In genomic region chr1:62672029-62672428, GRCh38 we compare ENCODE assay signal across 23 cellular contexts. TPM values are rescaled to one million over a fixed set of nuclear protein-coding genes. Genes with fewer than 3 reads are reported as not detected.
DNase-seq lines count a peak whose midpoint lies in the region; ATAC-seq, FAIRE-seq and TF ChIP-seq lines count a peak whose summit lies in the region.
"Had no signal": no experiment of that assay in that cellular context is flagged by ENCODE, and none has a peak within 500 bp of the region (broad histone marks: within the 10 kb centered on the region; RNA-seq: fewer than 3 reads in every experiment).

No MANE protein-coding gene starts in this region.

- no peaks in the 10 kb centered on the region for H3K9me3 ChIP-seq in HepG2 (ENCODE audit: low read length)
- H3K9me3 ChIP-seq in right lobe of liver: no peaks in the 10 kb centered on the region
- H3K9me3 ChIP-seq in hepatocyte (ENCODE audit: low read depth): no peaks in the 10 kb centered on the region
- H3K9me3 ChIP-seq in pancreas: no peaks in the 10 kb centered on the region
- H3K9me3 ChIP-seq: A549, Caco-2 had no signal

- TF ChIP-seq RAD21 in HepG2 (CRISPR knock-in tag; IDR thresholded peaks at IDR 0.05): no peak

- H3K4me1 ChIP-seq in HepG2 (ENCODE audit: insufficient read depth, low read length) (peaks cover 59% of the 10 kb centered on the region), right lobe of liver (peaks cover 0 to 17% (median 0%) of the 10 kb centered on the region in 4 donors), hepatocyte (ENCODE audit: insufficient read depth) (peaks cover 10% of the 10 kb centered on the region), pancreas (peaks cover 0 to 17% (median 15%) of the 10 kb centered on the region in 3 donors)
- H3K4me1 ChIP-seq: A549 had no signal

- no peak for TF ChIP-seq EP300 in HepG2 (IDR thresholded peaks at IDR 0.05; ENCODE audit: low read depth in 2 of 2, low read length in 2 of 2)
- no peak for TF ChIP-seq EP300 in HepG2 (CRISPR knock-in tag; IDR thresholded peaks at IDR 0.05; ENCODE audit: borderline replicate concordance)

- no peaks in the 10 kb centered on the region for H3K9me2 ChIP-seq in hepatocyte (replicated peaks; ENCODE audit: insufficient read depth)

- no peaks in the 10 kb centered on the region for H3K9me3 Mint-ChIP-seq in activated CD4-positive, alpha-beta T cell treated with anti-CD3 and anti-CD28 coated beads for 36 hours (ENCODE audit: low read depth)
- H3K9me3 Mint-ChIP-seq: CD4-positive, alpha-beta T cell; CD8-positive, alpha-beta T cell had no signal

- H3K27ac ChIP-seq in HepG2 (ENCODE audit: extremely low read length, insufficient read depth, low read length) (peak overlapping the region; percentile 17), right lobe of liver (no peak overlapping the region), hepatocyte (no peak overlapping the region), pancreas (no peak overlapping the region)
- H3K27ac ChIP-seq: 22Rv1; A549; BLaER1 treated with 17β-estradiol and CSF1 and Interleukin-3, amounts not matched to agents 10 nM and 100 nM; C4-2B had no signal

- no peaks in the 10 kb centered on the region for H3K27me3 Mint-ChIP-seq in activated CD4-positive, alpha-beta T cell treated with anti-CD3 and anti-CD28 coated beads for 36 hours
- H3K27me3 Mint-ChIP-seq: B cell; CD4-positive, alpha-beta T cell had no signal

- H3K36me3 ChIP-seq in HepG2 (replicated peaks in 1 of 2; ENCODE audit: control insufficient read depth in 1 of 2, insufficient read depth in 2 of 2, low read length in 2 of 2) (peaks cover 0 to 5% of the 10 kb centered on the region in 2 experiments; a peak in 2 of 5 replicates), right lobe of liver (no peaks in the 10 kb centered on the region), hepatocyte (replicated peaks; ENCODE audit: insufficient read depth, low read depth) (no peaks in the 10 kb centered on the region), pancreas (no peaks in the 10 kb centered on the region)

- H3K4me2 ChIP-seq in HepG2 (ENCODE audit: low read depth, low read length): peak overlapping the region; percentile 47
- peak overlapping the region; percentile 57 for H3K4me2 ChIP-seq in hepatocyte
- H3K4me2 ChIP-seq: A549; BLaER1 treated with 17β-estradiol and CSF1 and Interleukin-3, amounts not matched to agents 10 nM and 100 nM had no signal

- peaks cover 81% of the 10 kb centered on the region for H3K79me2 ChIP-seq in HepG2 (ENCODE audit: insufficient read depth, low read length)
- H3K79me2 ChIP-seq in hepatocyte: peaks cover 83% of the 10 kb centered on the region

- 14% methylated on average over 1 of the region's 1 CpG for WGBS in HepG2 (ENCODE audit: low lambda C conversion rate)
- WGBS in right lobe of liver (ENCODE audit: insufficient coverage, low coverage, low lambda C conversion rate, missing lambda C conversion rate): 67% methylated on average over 1 of the region's 1 CpG
- 51% methylated on average over 1 of the region's 1 CpG for WGBS in hepatocyte (ENCODE audit: low lambda C conversion rate, missing lambda C conversion rate)
- WGBS in pancreas, 2 donors: 47 to 52% methylated on average over 1 of the region's 1 CpG

- DNase-seq in HepG2 (ENCODE audit: low spot score) (no peak), right lobe of liver (no peak), hepatocyte (ENCODE audit: low spot score) (no peak), pancreas (no peak), SKM-1 treated with dmso at 0.1 percent for 144 hours (lab: John Stamatoyannopoulos, UW; ENCODE audit: unreplicated experiment) (no peak)
- no peak for DNase-seq in activated CD4-positive, alpha-beta T cell treated with anti-CD3 and anti-CD28 coated beads for 36 hours
- DNase-seq: AML-193; Caco-2; Calu3; CD4-positive, alpha-beta T cell; CD8-positive, alpha-beta T cell; DMS79 treated with DMSO at 0.1 percent for 48 hours; GDM1 had no signal

- no peak overlapping the region for H3K27ac Mint-ChIP-seq in activated CD4-positive, alpha-beta T cell treated with anti-CD3 and anti-CD28 coated beads for 36 hours
- H3K27ac Mint-ChIP-seq: B cell; CD4-positive, alpha-beta T cell; CD8-positive, alpha-beta T cell had no signal

- H3K27me3 ChIP-seq in HepG2 (ENCODE audit: control insufficient read depth in 1 of 2, insufficient read depth in 2 of 2, low read length in 2 of 2): no peaks in the 10 kb centered on the region
- no peaks in the 10 kb centered on the region for H3K27me3 ChIP-seq in right lobe of liver
- no peaks in the 10 kb centered on the region for H3K27me3 ChIP-seq in hepatocyte
- H3K27me3 ChIP-seq in pancreas: no peaks in the 10 kb centered on the region
- H3K27me3 ChIP-seq: BLaER1 treated with 17β-estradiol and CSF1 and Interleukin-3, amounts not matched to agents 10 nM and 100 nM had no signal

- H3K4me1 Mint-ChIP-seq in activated CD4-positive, alpha-beta T cell treated with anti-CD3 and anti-CD28 coated beads for 36 hours: peaks cover 6% of the 10 kb centered on the region
- H3K4me1 Mint-ChIP-seq: B cell had no signal

- FAIRE-seq in HepG2 (lab: Jason Lieb, UNC): no peak
- FAIRE-seq in pancreas (lab: Jason Lieb, UNC): peak; percentile 20
- FAIRE-seq: A549, D721Med, GM12878, GM12892, GM18507 had no signal

- no TSS peak for BruUV-seq in HepG2 (replicated peaks; lab: Mats Ljungman, UMichigan)

- H3K4me3 ChIP-seq in HepG2 (replicated peaks in 1 of 3; ENCODE audit: insufficient read depth in 1 of 3, low read depth in 2 of 3, low read length in 3 of 3): no peak overlapping the region
- no peak overlapping the region for H3K4me3 ChIP-seq in right lobe of liver
- no peak overlapping the region for H3K4me3 ChIP-seq in hepatocyte
- H3K4me3 ChIP-seq in pancreas: no peak overlapping the region
- H3K4me3 ChIP-seq: A549; BLaER1 treated with 17β-estradiol and CSF1 and Interleukin-3, amounts not matched to agents 10 nM and 100 nM; GM12878 had no signal

- H3K36me3 Mint-ChIP-seq in activated CD4-positive, alpha-beta T cell treated with anti-CD3 and anti-CD28 coated beads for 36 hours (ENCODE audit: low read depth): peaks cover 4% of the 10 kb centered on the region
- H3K36me3 Mint-ChIP-seq: CD8-positive, alpha-beta T cell had no signal

- intact Hi-C loops in HepG2 (cut with micrococcal nuclease; ENCODE audit: unreplicated experiment): no loop called here
- intact Hi-C loops in right lobe of liver (cut with DNase I): no loop called here
- intact Hi-C loops in pancreas (cut with DNase I): no loop called here
- intact Hi-C loops in activated CD4-positive, alpha-beta T cell treated with anti-CD3 and anti-CD28 coated beads for 36 hours (cut with DNase I, micrococcal nuclease): no loop called here

- TF ChIP-seq CTCF in HepG2 (CRISPR knock-in tag; IDR thresholded peaks at IDR 0.05): no peak
- no peak for TF ChIP-seq CTCF in right lobe of liver (IDR thresholded peaks at IDR 0.05)
- no peak for TF ChIP-seq CTCF in hepatocyte (IDR thresholded peaks at IDR 0.05; ENCODE audit: poor library complexity)
- no peak for TF ChIP-seq CTCF in pancreas (IDR thresholded peaks at IDR 0.05)

- CTCF ChIA-PET in HepG2 (lab: Yijun Ruan, JAX; ENCODE audit: low intra/inter-chr PET ratio, low total read pairs): no interaction called here
- CTCF ChIA-PET in activated CD4-positive, alpha-beta T cell treated with anti-CD3 and anti-CD28 coated beads for 36 hours (lab: Charles Lee): no interaction called here

- H3K4me3 Mint-ChIP-seq in activated CD4-positive, alpha-beta T cell treated with anti-CD3 and anti-CD28 coated beads for 36 hours: no peak overlapping the region
- H3K4me3 Mint-ChIP-seq: B cell; CD4-positive, alpha-beta T cell; CD8-positive, alpha-beta T cell had no signal

- TF ChIP-seq POLR2A in HepG2 (IDR thresholded peaks at IDR 0.05; ENCODE audit: insufficient read depth in 1 of 2, low read depth in 2 of 2, low read length in 2 of 2) (no peak), right lobe of liver (IDR thresholded peaks at IDR 0.05) (no peak)

- POLR2A ChIA-PET in HepG2 (lab: Yijun Ruan, JAX): no interaction called here
- POLR2A ChIA-PET in activated CD4-positive, alpha-beta T cell treated with anti-CD3 and anti-CD28 coated beads for 36 hours (lab: Charles Lee): no interaction called here

- no peaks in the 10 kb centered on the region for H4K20me1 ChIP-seq in HepG2 (ENCODE audit: insufficient read depth, low read length)
- H4K20me1 ChIP-seq in hepatocyte (ENCODE audit: insufficient read depth, poor library complexity, severe bottlenecking): peaks cover 6% of the 10 kb centered on the region

- ATAC-seq in HepG2: no peak; the same call in 2 of the 3 replicates
- no peak for ATAC-seq in right lobe of liver
- no peak for ATAC-seq in pancreas
- ATAC-seq in activated CD4-positive, alpha-beta T cell treated with anti-CD3 and anti-CD28 coated beads for 36 hours: no peak
- no peak for ATAC-seq in GM19328 (IDR thresholded peaks at IDR 0.05; ENCODE audit: unreplicated experiment)
- ATAC-seq: A549; CD8-positive, alpha-beta T cell; GM12878 had no signal

- in situ Hi-C loops in HepG2 (cut with HindIII; ENCODE audit: extremely low pct_ligation_motif_present, low pct_unique_long_range_greater_than_20kb): no loop called here

- H3K9ac ChIP-seq in HepG2 (ENCODE audit: insufficient read depth, low read depth, low read length): no peak overlapping the region
- H3K9ac ChIP-seq: BLaER1 treated with 17β-estradiol and CSF1 and Interleukin-3, amounts not matched to agents 10 nM and 100 nM had no signal

- H2AFZ ChIP-seq in HepG2 (ENCODE audit: low read length): no peak overlapping the region
- H2AFZ ChIP-seq in hepatocyte: no peak overlapping the region

RNA-seq across cellular contexts. Expression of gene DOCK7, which starts 16.2 kb away (rescaled TPM):
- total RNA-seq in HepG2 (2016; rRNA removed; fragmentation: Illumina TruSeq; extraction: Trizol): 45.7 and 86.5 TPM in 2 replicates
- 46.8 and 74.6 TPM in 2 replicates for total RNA-seq in HepG2 (2016; cell fraction: cytosol; rRNA removed; fragmentation: Illumina TruSeq; extraction: Trizol; ENCODE audit: low read depth)
- total RNA-seq in HepG2 (2016; cell fraction: insoluble cytoplasmic fraction; rRNA removed; fragmentation: Illumina TruSeq; extraction: Trizol): 45.2 and 92.2 TPM in 2 replicates
- total RNA-seq in HepG2 (2016; cell fraction: membrane; rRNA removed; fragmentation: Illumina TruSeq; extraction: Trizol): 21.4 and 37.0 TPM in 2 replicates
- total RNA-seq in HepG2 (2016; cell fraction: nucleus; rRNA removed; fragmentation: Illumina TruSeq; extraction: Trizol): 59.1 and 70.9 TPM in 2 replicates
- polyA plus RNA-seq in HepG2 (2011; rRNA removed): 63.7 and 67.2 TPM in 2 replicates
- 19.3 and 26.1 TPM in 2 replicates for polyA plus RNA-seq in HepG2 (2011; cell fraction: cytosol; rRNA removed)
- polyA plus RNA-seq in HepG2 (2011; cell fraction: nucleus; rRNA removed): 30.9 and 36.5 TPM in 2 replicates
- polyA plus RNA-seq in HepG2 (2012): 54.6 and 80.6 TPM in 2 replicates
- polyA plus RNA-seq in HepG2 (2016; cell fraction: cytosol; fragmentation: Illumina TruSeq; extraction: Trizol; ENCODE audit: low read depth): 54.4 and 111 TPM in 2 replicates
- 56.4 and 65.2 TPM in 2 replicates for polyA plus RNA-seq in HepG2 (2016; cell fraction: insoluble cytoplasmic fraction; fragmentation: Illumina TruSeq; extraction: Trizol; ENCODE audit: low read depth)
- polyA plus RNA-seq in HepG2 (2016; cell fraction: membrane; fragmentation: Illumina TruSeq; extraction: Trizol; ENCODE audit: low read depth): 31.9 and 34.2 TPM in 2 replicates
- polyA plus RNA-seq in HepG2 (2016; cell fraction: nucleus; fragmentation: Illumina TruSeq; extraction: Trizol; ENCODE audit: insufficient read depth, low read depth): 38.7 and 80.4 TPM in 2 replicates
- polyA minus RNA-seq in HepG2 (2011; rRNA and poly(A)+ RNA removed; ENCODE audit: low replicate concordance): 19.1 and 113 TPM in 2 replicates
- polyA minus RNA-seq in HepG2 (2011; cell fraction: cytosol; rRNA and poly(A)+ RNA removed): 121 and 128 TPM in 2 replicates
- polyA minus RNA-seq in HepG2 (2011; cell fraction: nucleus; rRNA and poly(A)+ RNA removed): 289 and 321 TPM in 2 replicates
- 10 to 100 TPM; 14.1 to 28.4 (median 20.1) TPM for total RNA-seq in right lobe of liver
- total RNA-seq in hepatocyte: 53.4 and 194 TPM in 2 replicates
- polyA plus RNA-seq in hepatocyte: 22.4 and 24.4 TPM in 2 replicates
- total RNA-seq in pancreas: 10 to 100 TPM; 12.6 to 22.5 (median 14.3) TPM
- polyA plus RNA-seq in pancreas: 1 to 10 TPM; 4.4 to 6.8 TPM
- total RNA-seq in activated CD4-positive, alpha-beta T cell treated with anti-CD3 and anti-CD28 coated beads for 36 hours: 10 to 100 TPM; 11.9 to 13.7 TPM
